Comparison of ENCODE assay signal across 17 cellular contexts in genomic region chr19:30063184-30064020, GRCh38.
DNase-seq lines count a peak whose midpoint lies in the region; ATAC-seq and TF ChIP-seq lines count a peak whose summit lies in the region.
"Had no signal": no experiment of that assay in that cellular context is flagged by ENCODE, and none has a peak within 500 bp of the region (broad histone marks: within the 10 kb centered on the region; RNA-seq: fewer than 3 reads in every experiment).

No MANE protein-coding gene starts in this region.

- H3K9me3 ChIP-seq in neuronal stem cell (replicated peaks in 1 of 2; ENCODE audit: control insufficient read depth in 2 of 2, insufficient read depth in 1 of 2, low read depth in 1 of 2, low read length in 2 of 2) = no peaks in the 10 kb centered on the region
- no peaks in the 10 kb centered on the region for H3K9me3 ChIP-seq in CD4-positive, alpha-beta memory T cell (ENCODE audit: control insufficient read depth in 1 of 2, low read length in 2 of 2)
- H3K9me3 ChIP-seq in psoas muscle = no peaks in the 10 kb centered on the region
- H3K9me3 ChIP-seq: SK-N-SH had no signal

- H3K36me3 ChIP-seq in neuronal stem cell (replicated peaks in 1 of 2; ENCODE audit: control insufficient read depth in 2 of 2, insufficient read depth in 2 of 2, low read length in 2 of 2) = no peaks in the 10 kb centered on the region
- H3K36me3 ChIP-seq in CD4-positive, alpha-beta memory T cell (ENCODE audit: insufficient read depth, low read length) = no peaks in the 10 kb centered on the region
- H3K36me3 ChIP-seq in psoas muscle (ENCODE audit: insufficient read depth in 1 of 2, low read depth in 1 of 2) = no peaks in the 10 kb centered on the region

- peaks cover 4 to 6% of the 10 kb centered on the region in 2 donors for H3K27me3 Mint-ChIP-seq in CD4-positive, alpha-beta memory T cell

- H2AFZ ChIP-seq in neuronal stem cell (ENCODE audit: low read length) = no peak overlapping the region

- peak overlapping the region; percentile 0 for H3K9ac ChIP-seq in neuronal stem cell (ENCODE audit: low read depth, low read length, poor library complexity)
- H3K9ac ChIP-seq: SK-N-SH had no signal

- H3K27ac ChIP-seq in neuronal stem cell (replicated peaks; ENCODE audit: low read length) = no peak overlapping the region
- no peak overlapping the region for H3K27ac ChIP-seq in CD4-positive, alpha-beta memory T cell (ENCODE audit: low read depth, low read length)
- no peak overlapping the region for H3K27ac ChIP-seq in psoas muscle
- H3K27ac ChIP-seq: 22Rv1, HL-60 had no signal

- no peak overlapping the region for H4K91ac ChIP-seq in neuronal stem cell (ENCODE audit: low read depth, low read length, poor library complexity)

- peak overlapping the region; percentile 80 for H3K18ac ChIP-seq in neuronal stem cell (ENCODE audit: low read length)

- no peak overlapping the region for H3K14ac ChIP-seq in neuronal stem cell (ENCODE audit: low read length)

- peak overlapping the region; percentile 74 for H2BK15ac ChIP-seq in neuronal stem cell (ENCODE audit: low read length)

- in situ Hi-C loops in G401 (cut with HindIII; ENCODE audit: low sequenced_read_pairs) = no loop called here

- H3K4me1 ChIP-seq in neuronal stem cell (ENCODE audit: control insufficient read depth in 2 of 2, insufficient read depth in 1 of 2, low read depth in 1 of 2, low read length in 2 of 2) = peaks cover 0 to 8% of the 10 kb centered on the region in 2 donors
- no peaks in the 10 kb centered on the region for H3K4me1 ChIP-seq in CD4-positive, alpha-beta memory T cell (ENCODE audit: insufficient read depth, low read length)
- no peaks in the 10 kb centered on the region for H3K4me1 ChIP-seq in psoas muscle

- CTCF ChIA-PET in CD4-positive, alpha-beta memory T cell (lab: Charles Lee; ENCODE audit: partially characterized antibody) = no interaction called here

- no peak for ATAC-seq in psoas muscle
- ATAC-seq: Right ventricle myocardium inferior had no signal

- H3K4me2 ChIP-seq in neuronal stem cell (ENCODE audit: insufficient read depth, low read length, poor library complexity, severe bottlenecking) = no peak overlapping the region
- H3K4me2 ChIP-seq: SK-N-SH had no signal

- H3K27ac Mint-ChIP-seq in CD4-positive, alpha-beta memory T cell = no peak overlapping the region
- H3K27ac Mint-ChIP-seq: H9 had no signal

- no peaks in the 10 kb centered on the region for H3K4me1 Mint-ChIP-seq in CD4-positive, alpha-beta memory T cell

- no peak overlapping the region for H3K4ac ChIP-seq in neuronal stem cell (ENCODE audit: low read length)

- H3K27me3 ChIP-seq in neuronal stem cell (ENCODE audit: control insufficient read depth in 3 of 3, insufficient read depth in 3 of 3, low read depth in 1 of 3, low read length in 3 of 3) = peaks cover 0 to 3% (median 0%) of the 10 kb centered on the region in 3 experiments
- no peaks in the 10 kb centered on the region for H3K27me3 ChIP-seq in CD4-positive, alpha-beta memory T cell (ENCODE audit: insufficient read depth, low read length)
- no peaks in the 10 kb centered on the region for H3K27me3 ChIP-seq in psoas muscle (ENCODE audit: insufficient read depth in 3 of 3, low read length in 2 of 3)

- WGBS in neuronal stem cell (ENCODE audit: extremely low coverage in 2 of 2, insufficient read length in 2 of 2, insufficient replicate concordance in 1 of 2), 2 donors = no CpG with 5 or more reads among the region's 15 CpGs
- WGBS in psoas muscle, 3 donors = 77 to 88% (median 83%) methylated on average over 14 to 15 of the region's 15 CpGs

- no peak overlapping the region for H4K8ac ChIP-seq in neuronal stem cell (ENCODE audit: low read depth, low read length)

- peak overlapping the region; percentile 67 for H2BK5ac ChIP-seq in neuronal stem cell (ENCODE audit: low read length)

- H2BK120ac ChIP-seq in neuronal stem cell (ENCODE audit: low read depth, low read length) = no peak overlapping the region

- no peak overlapping the region for H2BK12ac ChIP-seq in neuronal stem cell (ENCODE audit: low read length)

- no peak overlapping the region for H3K4me3 Mint-ChIP-seq in CD4-positive, alpha-beta memory T cell
- H3K4me3 Mint-ChIP-seq: H9 had no signal

- peak; percentile 42 for DNase-seq in activated CD8-positive, alpha-beta memory T cell treated with anti-CD3 and anti-CD28 coated beads for 24 hours
- no peak for DNase-seq in activated CD8-positive, alpha-beta memory T cell treated with anti-CD3 and anti-CD28 coated beads, Interleukin-2, amount 50 U/mL, for 4 hours
- DNase-seq in G401 (ENCODE audit: low spot score) (peak; percentile 30), cerebellar cortex (ENCODE audit: low spot score) (peak; percentile 10), neuronal stem cell (ENCODE audit: low spot score) (no peak), HCEC 1CT (no peak), psoas muscle (no peak)
- no peak for DNase-seq in CD4-positive, alpha-beta memory T cell
- DNase-seq: H9, NCI-H1436 treated with DMSO at 0.1 percent for 48 hours, NCI-H2029 treated with DMSO at 0.1 percent for 48 hours, NCI-H510A, NCI-H774 had no signal

- H3K4me3 ChIP-seq in neuronal stem cell (ENCODE audit: low read length in 2 of 2) (no peak overlapping the region), psoas muscle (no peak overlapping the region)
- no peak overlapping the region for H3K4me3 ChIP-seq in CD4-positive, alpha-beta memory T cell (ENCODE audit: low read length in 2 of 2)

- H3K23ac ChIP-seq in neuronal stem cell (ENCODE audit: low read depth, low read length, poor library complexity) = no peak overlapping the region

- intact Hi-C loops in CD4-positive, alpha-beta memory T cell (cut with micrococcal nuclease) = no loop called here
- intact Hi-C loops in psoas muscle (cut with DNase I) = no loop called here

- H3K9me3 Mint-ChIP-seq in CD4-positive, alpha-beta memory T cell = peaks cover 0 to 2% (median 0%) of the 10 kb centered on the region in 8 donors
- H3K9me3 Mint-ChIP-seq: H9 had no signal

- no peaks in the 10 kb centered on the region for H3K36me3 Mint-ChIP-seq in CD4-positive, alpha-beta memory T cell

- POLR2A ChIA-PET in CD4-positive, alpha-beta memory T cell (lab: Charles Lee; ENCODE audit: partially characterized antibody) = no interaction called here

- peak overlapping the region; percentile 73 for H2AK5ac ChIP-seq in neuronal stem cell (ENCODE audit: low read depth, low read length)

- H3K79me1 ChIP-seq in neuronal stem cell (ENCODE audit: low read depth, low read length) = no peaks in the 10 kb centered on the region

- TF ChIP-seq CTCF in psoas muscle (IDR thresholded peaks at IDR 0.05) = no peak

Comparison
In these comparisons a context has a peak if more than half of its experiments do, and no peak if none do; other contexts are left out.
1. DNase-seq: peak in activated CD8-positive, alpha-beta memory T cell treated with anti-CD3 and anti-CD28 coated beads for 24 hours (single experiment), G401 (single experiment) and cerebellar cortex (single experiment); none in activated CD8-positive, alpha-beta memory T cell treated with anti-CD3 and anti-CD28 coated beads, Interleukin-2, amount 50 U/mL, for 4 hours (single experiment), neuronal stem cell (single experiment), CD4-positive, alpha-beta memory T cell (0 of 5), HCEC 1CT (single experiment) and psoas muscle (0 of 2).